In the genomic region with DNA sequence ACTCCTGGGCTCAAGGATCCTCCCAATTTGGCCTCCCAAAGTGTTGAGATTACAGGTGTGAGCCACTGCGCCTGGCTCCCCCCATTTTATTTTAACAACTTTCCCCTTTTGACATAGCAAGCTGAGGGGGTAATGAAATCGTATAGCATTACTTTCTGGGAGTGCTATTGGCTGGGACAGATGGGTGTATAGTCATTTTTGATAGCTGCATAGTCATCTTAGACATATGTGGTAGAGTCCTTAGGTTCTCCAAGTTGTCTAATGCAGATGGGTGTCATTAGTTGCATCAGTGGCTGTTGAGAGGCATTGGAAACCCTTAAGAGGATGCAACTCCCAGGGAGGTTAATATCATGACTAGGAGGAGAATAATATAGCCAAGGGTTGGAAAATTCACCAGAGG, we compare ENCODE assay signal across 18 cellular contexts. TPM values are rescaled to one million over a fixed set of nuclear protein-coding genes. Genes with fewer than 3 reads are reported as not detected.
"Had no signal": no experiment of that assay in that cellular context is flagged by ENCODE, and none has a peak within 500 bp of the region (broad histone marks: within the 10 kb centered on the region; RNA-seq: fewer than 3 reads in every experiment).

No MANE protein-coding gene starts in this region.

- H3K36me3 Mint-ChIP-seq: memory B cell, neural progenitor cell had no signal

- H3K4me3 Mint-ChIP-seq: activated B cell treated with CpG ODN at 0.5 μM for 24 hours, endodermal cell, memory B cell had no signal

- H3K27me3 Mint-ChIP-seq: activated B cell treated with CpG ODN at 0.5 μM for 24 hours had no signal

- DNase-seq: activated B cell treated with CpG ODN at 0.5 μM for 24 hours; aorta; brain microvascular endothelial cell; central memory CD4-positive, alpha-beta T cell; colonic mucosa; endodermal cell; foreskin fibroblast; stimulated activated CD4-positive, alpha-beta T cell treated with anti-CD3 and anti-CD28 coated beads, Interleukin-2, amount 100 ng/mL, for 24 hours; T-helper 9 cell; upper lobe of left lung had no signal

- H3K9me3 Mint-ChIP-seq: activated B cell treated with CpG ODN at 0.5 μM for 24 hours, endodermal cell, memory B cell had no signal

- H3K27ac ChIP-seq: brain microvascular endothelial cell, colonic mucosa, epithelial cell of prostate, neural progenitor cell, right atrium auricular region, thoracic aorta, upper lobe of left lung had no signal

- H3K4me3 ChIP-seq: colonic mucosa, neural progenitor cell, right atrium auricular region, thoracic aorta, upper lobe of left lung had no signal

- H3K4me2 ChIP-seq: neural progenitor cell had no signal

- H3K9me3 ChIP-seq: colonic mucosa, right atrium auricular region, thoracic aorta, upper lobe of left lung had no signal

- H3K4me1 ChIP-seq: colonic mucosa, neural progenitor cell had no signal

- H3K27ac Mint-ChIP-seq: activated B cell treated with CpG ODN at 0.5 μM for 24 hours; activated T-helper 2 cell treated with anti-CD3 and anti-CD28 coated beads, Interferon-gamma antibody, Interleukin-2, Interleukin-4, amounts not matched to agents 10 μg/mL and 5 μg/mL and 100 μg/mL, durations not matched to agents 14 hours and 24 hours and 36 hours; endodermal cell; memory B cell; neural progenitor cell; progenitor cell of endocrine pancreas had no signal

RNA-seq across cellular contexts. Expression of a gene that starts 28.6 kb away (rescaled TPM):
- total RNA-seq: activated T-helper 2 cell treated with anti-CD3 and anti-CD28 coated beads, Interferon-gamma antibody, Interleukin-2, Interleukin-4, amounts not matched to agents 10 μg/mL and 5 μg/mL and 100 μg/mL, durations not matched to agents 14 hours and 24 hours and 36 hours had no signal

RNA-seq across cellular contexts. Expression of a gene that starts 52.9 kb away (rescaled TPM):
- total RNA-seq: activated B cell treated with CpG ODN at 0.5 μM for 24 hours; activated T-helper 2 cell treated with anti-CD3 and anti-CD28 coated beads, Interferon-gamma antibody, Interleukin-2, Interleukin-4, amounts not matched to agents 10 μg/mL and 5 μg/mL and 100 μg/mL, durations not matched to agents 14 hours and 24 hours and 36 hours; mononuclear cell had no signal
